In genomic region chr6:44217332-44218143, GRCh38 we compare ENCODE assay signal across 1 cellular context.
TF ChIP-seq lines count a peak whose summit lies in the region.

No MANE protein-coding gene starts in this region.

TF ChIP-seq in HepG2, 621 proteins besides CTCF, POLR2A, EP300 and RAD21 (continued from another document and continues in another):
- no peak for TF ChIP-seq HINFP (CRISPR knock-in tag; IDR thresholded peaks at IDR 0.05; ENCODE audit: low read depth)
- no peak for TF ChIP-seq RFXANK (CRISPR knock-in tag; IDR thresholded peaks at IDR 0.05)
- no peak for TF ChIP-seq NFE2L2 (IDR thresholded peaks at IDR 0.05; ENCODE audit: low read length)
- TF ChIP-seq PCBP1 (IDR thresholded peaks at IDR 0.05; ENCODE audit: borderline replicate concordance, low read depth, low read length): no peak
- no peak for TF ChIP-seq IKZF1 (IDR thresholded peaks at IDR 0.05)
- no peak for TF ChIP-seq AKNA (CRISPR knock-in tag; IDR thresholded peaks at IDR 0.05; ENCODE audit: borderline replicate concordance)
- no peak for TF ChIP-seq GLMP (CRISPR knock-in tag; IDR thresholded peaks at IDR 0.05; ENCODE audit: borderline replicate concordance)
- TF ChIP-seq U2AF2 (IDR thresholded peaks at IDR 0.05; ENCODE audit: low read depth, low read length): no peak
- TF ChIP-seq TAF15 (IDR thresholded peaks at IDR 0.05; ENCODE audit: low read depth, low read length, poor library complexity, severe bottlenecking): no peak
- no peak for TF ChIP-seq ZBTB25 (CRISPR knock-in tag; IDR thresholded peaks at IDR 0.05)
- no peak for TF ChIP-seq JARID2 (CRISPR knock-in tag; IDR thresholded peaks at IDR 0.05; ENCODE audit: insufficient replicate concordance)
- TF ChIP-seq KLF13 (CRISPR knock-in tag; IDR thresholded peaks at IDR 0.05): no peak
- no peak for TF ChIP-seq YEATS4 (CRISPR knock-in tag; IDR thresholded peaks at IDR 0.05; ENCODE audit: borderline replicate concordance)
- TF ChIP-seq HIVEP1 (CRISPR knock-in tag; IDR thresholded peaks at IDR 0.05): peak; percentile 26; the same call in 1 of the 2 replicates
- no peak for TF ChIP-seq MLX (CRISPR knock-in tag; IDR thresholded peaks at IDR 0.05)
- no peak for TF ChIP-seq FIP1L1 (IDR thresholded peaks at IDR 0.05; ENCODE audit: borderline replicate concordance, insufficient read depth, low read depth, low read length)
- no peak; the same call in 1 of the 2 replicates for TF ChIP-seq THAP7 (CRISPR knock-in tag; IDR thresholded peaks at IDR 0.05)
- TF ChIP-seq ZNF597 (CRISPR knock-in tag; IDR thresholded peaks at IDR 0.05): no peak
- no peak for TF ChIP-seq ZNF382 (CRISPR knock-in tag; IDR thresholded peaks at IDR 0.05; ENCODE audit: borderline replicate concordance)
- TF ChIP-seq HNF1A (IDR thresholded peaks at IDR 0.05; ENCODE audit: low read depth): no peak
- TF ChIP-seq HNF1A (CRISPR knock-in tag; IDR thresholded peaks at IDR 0.05; ENCODE audit: borderline replicate concordance): no peak
- no peak for TF ChIP-seq ESRRA (CRISPR knock-in tag; IDR thresholded peaks at IDR 0.05; ENCODE audit: low read depth)
- no peak for TF ChIP-seq NR2C2 (CRISPR knock-in tag; IDR thresholded peaks at IDR 0.05; ENCODE audit: borderline replicate concordance)
- no peak for TF ChIP-seq ZNF414 (CRISPR knock-in tag; IDR thresholded peaks at IDR 0.05)
- peak; percentile 71; the same call in 1 of the 2 replicates for TF ChIP-seq TBX2 (CRISPR knock-in tag; IDR thresholded peaks at IDR 0.05; ENCODE audit: borderline replicate concordance)
- TF ChIP-seq MXD3 (CRISPR knock-in tag; IDR thresholded peaks at IDR 0.05): peak; percentile 82
- TF ChIP-seq ZNF629 (CRISPR knock-in tag; conservative IDR thresholded peaks at IDR 0.05): no peak
- 0 out of 2 replicates have a peak, but pooled peaks have one; percentile 20 for TF ChIP-seq MYPOP (CRISPR knock-in tag; IDR thresholded peaks at IDR 0.05)
- no peak for TF ChIP-seq MBNL3 (CRISPR knock-in tag; conservative IDR thresholded peaks at IDR 0.05)
- TF ChIP-seq ZSCAN22 (CRISPR knock-in tag; IDR thresholded peaks at IDR 0.05): no peak
- no peak for TF ChIP-seq CREM (IDR thresholded peaks at IDR 0.05)
- TF ChIP-seq CREM (CRISPR knock-in tag; IDR thresholded peaks at IDR 0.05): no peak
- 0 out of 2 replicates have a peak, but pooled peaks have one; percentile 24 for TF ChIP-seq THAP11 (CRISPR knock-in tag; IDR thresholded peaks at IDR 0.05)
- TF ChIP-seq NBN (conservative IDR thresholded peaks at IDR 0.05): no peak
- TF ChIP-seq ZNF230 (CRISPR knock-in tag; IDR thresholded peaks at IDR 0.05): no peak
- peak; percentile 51; the same call in 1 of the 2 replicates for TF ChIP-seq ARHGAP35 (CRISPR knock-in tag; IDR thresholded peaks at IDR 0.05; ENCODE audit: borderline replicate concordance)
- no peak for TF ChIP-seq SOX6 (IDR thresholded peaks at IDR 0.05)
- TF ChIP-seq SOX6 (CRISPR knock-in tag; IDR thresholded peaks at IDR 0.05): 0 out of 2 replicates have a peak, but pooled peaks have one; percentile 34
- no peak for TF ChIP-seq ZKSCAN5 (CRISPR knock-in tag; IDR thresholded peaks at IDR 0.05)
- 0 out of 2 replicates have a peak, but pooled peaks have one; percentile 15 for TF ChIP-seq IKZF5 (CRISPR knock-in tag; IDR thresholded peaks at IDR 0.05)
- TF ChIP-seq ZNF143 (CRISPR knock-in tag; IDR thresholded peaks at IDR 0.05): no peak
- no peak for TF ChIP-seq PHB2 (IDR thresholded peaks at IDR 0.05; ENCODE audit: partially characterized antibody)
- peak; percentile 29; the same call in 1 of the 2 replicates for TF ChIP-seq ZFY (CRISPR knock-in tag; IDR thresholded peaks at IDR 0.05)
- TF ChIP-seq ZNF607 (CRISPR knock-in tag; IDR thresholded peaks at IDR 0.05; ENCODE audit: borderline replicate concordance): 0 out of 2 replicates have a peak, but pooled peaks have one; percentile 27
- TF ChIP-seq IRF2 (CRISPR knock-in tag; IDR thresholded peaks at IDR 0.05): no peak
- TF ChIP-seq EHMT2 (IDR thresholded peaks at IDR 0.05; ENCODE audit: borderline replicate concordance, low read depth, low read length): no peak
- TF ChIP-seq ZNF33B (CRISPR knock-in tag; IDR thresholded peaks at IDR 0.05): no peak
